Comparison of ENCODE assay signal across 16 cellular contexts in genomic region chr5:73786043-73786831, GRCh38.
DNase-seq lines count a peak whose midpoint lies in the region; ATAC-seq and TF ChIP-seq lines count a peak whose summit lies in the region.
"Had no signal": no experiment of that assay in that cellular context is flagged by ENCODE, and none has a peak within 500 bp of the region (broad histone marks: within the 10 kb centered on the region; RNA-seq: fewer than 3 reads in every experiment).

No MANE protein-coding gene starts in this region.

- no peaks in the 10 kb centered on the region for H3K9me3 Mint-ChIP-seq in type B pancreatic cell
- H3K9me3 Mint-ChIP-seq: activated T-cell treated with anti-CD3 and anti-CD28 coated beads, Interleukin-2, amount 50 U/mL, for 24 hours had no signal

- no peaks in the 10 kb centered on the region for H3K27me3 Mint-ChIP-seq in type B pancreatic cell

- ATAC-seq in HG03159 (IDR thresholded peaks at IDR 0.05; ENCODE audit: unreplicated experiment) (no peak), GM21576 (IDR thresholded peaks at IDR 0.05; ENCODE audit: unreplicated experiment) (no peak)

- no peak overlapping the region for H3K4me3 Mint-ChIP-seq in type B pancreatic cell
- H3K4me3 Mint-ChIP-seq: activated T-cell treated with anti-CD3 and anti-CD28 coated beads, Interleukin-2, amount 50 U/mL, for 24 hours had no signal

- H3K27ac ChIP-seq in esophagus (ENCODE audit: low read depth in 2 of 2, low read length in 1 of 2): peak overlapping the region; percentile 85 to 89

- H3K27ac Mint-ChIP-seq in type B pancreatic cell: peak overlapping the region; percentile 56
- H3K27ac Mint-ChIP-seq: activated T-cell treated with anti-CD3 and anti-CD28 coated beads, Interleukin-2, amount 50 U/mL, for 24 hours had no signal

- H3K36me3 Mint-ChIP-seq in type B pancreatic cell: peaks cover 4% of the 10 kb centered on the region

- H3K9me3 ChIP-seq in esophagus (ENCODE audit: control insufficient read depth in 2 of 2, insufficient read depth in 1 of 2, low read depth in 1 of 2, low read length in 1 of 2): no peaks in the 10 kb centered on the region

- H3K4me1 ChIP-seq in esophagus (ENCODE audit: control insufficient read depth in 2 of 2, insufficient read depth in 2 of 2, low read length in 1 of 2): peaks cover 0 to 4% of the 10 kb centered on the region in 2 donors

- TF ChIP-seq CTCF in type B pancreatic cell (conservative IDR thresholded peaks at IDR 0.05) (no peak), foreskin fibroblast (IDR thresholded peaks at IDR 0.05; ENCODE audit: low read depth, low read length) (no peak)

- H3K4me1 Mint-ChIP-seq in type B pancreatic cell (ENCODE audit: unreplicated experiment): peaks cover 10% of the 10 kb centered on the region

- no peaks in the 10 kb centered on the region for H3K27me3 ChIP-seq in esophagus (ENCODE audit: control insufficient read depth in 1 of 2, insufficient read depth in 2 of 2, low read length in 2 of 2)

- 53 to 61% methylated on average over 13 of the region's 13 CpGs for WGBS in esophagus, 2 donors

- DNase-seq in NCI-H524 (lab: John Stamatoyannopoulos, UW) (peak; percentile 1 to 61), NCI-H524 treated with DMSO at 0.1 percent for 48 hours (lab: John Stamatoyannopoulos, UW) (no peak), NCI-H69 (lab: John Stamatoyannopoulos, UW) (peak; percentile 82), type B pancreatic cell (ENCODE audit: extremely low spot score, unreplicated experiment) (no peak), foreskin fibroblast (no peak)
- DNase-seq: activated naive CD4-positive, alpha-beta T cell; activated T-cell treated with anti-CD3 and anti-CD28 coated beads, Interleukin-2, amount 50 U/mL, for 24 hours; cortex of kidney; foreskin melanocyte; kidney glomerular epithelial cell; NCI-H345; RPMI8226; T-helper 9 cell had no signal

- H3K4me3 ChIP-seq in esophagus (ENCODE audit: low read depth in 1 of 2, low read length in 2 of 2): no peak overlapping the region
- no peak overlapping the region for H3K4me3 ChIP-seq in foreskin fibroblast (ENCODE audit: low read depth in 1 of 2, low read length in 2 of 2)

- no peaks in the 10 kb centered on the region for H3K36me3 ChIP-seq in esophagus (ENCODE audit: control insufficient read depth in 2 of 2, insufficient read depth in 2 of 2, low read length in 1 of 2)

Comparison
In these comparisons a context has a peak if more than half of its experiments do, and no peak if none do; other contexts are left out.
1. DNase-seq: peak in NCI-H524 (2 of 2) and NCI-H69 (single experiment); none in NCI-H524 treated with DMSO at 0.1 percent for 48 hours (single experiment), type B pancreatic cell (single experiment) and foreskin fibroblast (0 of 2).